Comparison of ENCODE assay signal across 20 cellular contexts in genomic region chr1:162376754-162377153, GRCh38. TPM values are rescaled to one million over a fixed set of nuclear protein-coding genes. Genes with fewer than 3 reads are reported as not detected.
DNase-seq lines count a peak whose midpoint lies in the region; ATAC-seq and TF ChIP-seq lines count a peak whose summit lies in the region.
"Had no signal": no experiment of that assay in that cellular context is flagged by ENCODE, and none has a peak within 500 bp of the region (broad histone marks: within the 10 kb centered on the region; RNA-seq: fewer than 3 reads in every experiment).

TSS of gene SPATA46 (minus strand) at chr1:162376854. CDS start at chr1:162376790, 64 bp downstream.

- H3K4me1 ChIP-seq in breast epithelium, result no peaks in the 10 kb centered on the region
- peaks cover 8% of the 10 kb centered on the region for H3K4me1 ChIP-seq in colonic mucosa
- no peaks in the 10 kb centered on the region for H3K4me1 ChIP-seq in testis
- H3K4me1 ChIP-seq in body of pancreas, result no peaks in the 10 kb centered on the region

- BruUV-seq in MCF 10A (replicated peaks; lab: Mats Ljungman, UMichigan), result no TSS peak

- intact Hi-C loops in MCF 10A (cut with micrococcal nuclease), result no loop called here
- intact Hi-C loops in breast epithelium (cut with DNase I; ENCODE audit: low total_unique reads), result no loop called here
- intact Hi-C loops in colonic mucosa (cut with DNase I), result no loop called here
- intact Hi-C loops in testis (cut with DNase I; ENCODE audit: low total_unique reads), result no loop called here
- intact Hi-C loops in body of pancreas (cut with DNase I), result no loop called here

- peak within 1 kb of the TSS; percentile 18 for H3K27ac Mint-ChIP-seq in MCF 10A (ENCODE audit: low read depth, unreplicated experiment)
- H3K27ac Mint-ChIP-seq: CD4-positive, alpha-beta T cell; GM23338 had no signal

- H3K9me3 Mint-ChIP-seq in MCF 10A (ENCODE audit: unreplicated experiment), result no peaks in the 10 kb centered on the region
- H3K9me3 Mint-ChIP-seq: CD4-positive, alpha-beta T cell; GM23338 had no signal

- H3K27me3 Mint-ChIP-seq in MCF 10A (ENCODE audit: insufficient read depth, unreplicated experiment), result no peaks in the 10 kb centered on the region
- H3K27me3 Mint-ChIP-seq: CD4-positive, alpha-beta T cell had no signal

- no peak within 1 kb of the TSS for H3K4me3 ChIP-seq in breast epithelium
- no peak within 1 kb of the TSS for H3K4me3 ChIP-seq in colonic mucosa
- no peak within 1 kb of the TSS for H3K4me3 ChIP-seq in testis
- H3K4me3 ChIP-seq in body of pancreas, result no peak within 1 kb of the TSS
- H3K4me3 ChIP-seq: A549, GM23338 had no signal

- TF ChIP-seq POLR2A in breast epithelium (IDR thresholded peaks at IDR 0.05) (no peak), testis (IDR thresholded peaks at IDR 0.05) (no peak), body of pancreas (IDR thresholded peaks at IDR 0.05) (no peak)

- POLR2A ChIA-PET in MCF 10A (lab: Yijun Ruan, JAX), result interaction anchor here (1.0 to 2.1 kb wide), 2 partner anchors 9 to 11 kb away, joined by 3 to 4 read pairs; no protein-coding TSS in a partner anchor

- H3K36me3 ChIP-seq in breast epithelium (no peaks in the 10 kb centered on the region), colonic mucosa (no peaks in the 10 kb centered on the region), testis (ENCODE audit: low read depth, missing control alignments) (no peaks in the 10 kb centered on the region), body of pancreas (replicated peaks in 1 of 2; ENCODE audit: insufficient read depth in 1 of 2, low read depth in 2 of 2) (no peaks in the 10 kb centered on the region)

- in situ Hi-C loops in GM13976 (cut with MboI; ENCODE audit: low sequenced_read_pairs, unreplicated experiment), result no loop called here

- no peak for ATAC-seq in body of pancreas
- ATAC-seq: A549, GM23338 had no signal

- H3K27ac ChIP-seq in breast epithelium (no peak within 1 kb of the TSS), colonic mucosa (no peak within 1 kb of the TSS), testis (no peak within 1 kb of the TSS), body of pancreas (no peak within 1 kb of the TSS)
- H3K27ac ChIP-seq: 22Rv1, A549, C4-2B, HL-60 had no signal

- H3K9me3 ChIP-seq in breast epithelium, result no peaks in the 10 kb centered on the region
- H3K9me3 ChIP-seq in colonic mucosa, result no peaks in the 10 kb centered on the region
- H3K9me3 ChIP-seq in testis, result no peaks in the 10 kb centered on the region
- H3K9me3 ChIP-seq in body of pancreas, result no peaks in the 10 kb centered on the region
- H3K9me3 ChIP-seq: A549 had no signal

- peaks cover 39% of the 10 kb centered on the region for H3K4me1 Mint-ChIP-seq in MCF 10A (ENCODE audit: insufficient read depth, unreplicated experiment)
- H3K4me1 Mint-ChIP-seq: GM23338 had no signal

- no peak for TF ChIP-seq CTCF in MCF 10A (IDR thresholded peaks at IDR 0.05; ENCODE audit: unreplicated experiment)
- TF ChIP-seq CTCF in breast epithelium (IDR thresholded peaks at IDR 0.05), result no peak
- TF ChIP-seq CTCF in colonic mucosa (IDR thresholded peaks at IDR 0.05), result no peak
- no peak for TF ChIP-seq CTCF in testis (IDR thresholded peaks at IDR 0.05)
- TF ChIP-seq CTCF in GM13976 (IDR thresholded peaks at IDR 0.05; ENCODE audit: borderline replicate concordance, control extremely low read depth, extremely low read depth, insufficient read depth, missing control alignments), result no peak
- TF ChIP-seq CTCF in body of pancreas (IDR thresholded peaks at IDR 0.05), result no peak

- H3K9ac ChIP-seq in colonic mucosa (ENCODE audit: low read depth in 2 of 2, low read length in 2 of 2), result no peak within 1 kb of the TSS

- H3K36me3 Mint-ChIP-seq in MCF 10A (ENCODE audit: insufficient read depth, unreplicated experiment), result peaks cover 6% of the 10 kb centered on the region

- CTCF ChIA-PET in MCF 10A (lab: Yijun Ruan, JAX), result interaction anchor here (0.6 to 4.3 kb wide), 6 partner anchors 14 to 321 kb away, joined by 3 to 27 read pairs (median 4); no protein-coding TSS in a partner anchor

- no peak within 1 kb of the TSS for H3K4me3 Mint-ChIP-seq in MCF 10A (ENCODE audit: unreplicated experiment)
- H3K4me3 Mint-ChIP-seq: CD4-positive, alpha-beta T cell; GM23338 had no signal

- H3K27me3 ChIP-seq in breast epithelium (no peaks in the 10 kb centered on the region), colonic mucosa (no peaks in the 10 kb centered on the region), testis (no peaks in the 10 kb centered on the region), body of pancreas (no peaks in the 10 kb centered on the region)

- no peak for DNase-seq in MCF 10A (ENCODE audit: unreplicated experiment)
- no peak for DNase-seq in breast epithelium (ENCODE audit: low spot score in 2 of 2)
- DNase-seq in colonic mucosa, result peak; percentile 14
- peak; percentile 26 for DNase-seq in mesenteric fat pad (ENCODE audit: low spot score)
- DNase-seq in testis, result no peak
- no peak for DNase-seq in NCI-H446 treated with DMSO at 0.1 percent for 48 hours (lab: John Stamatoyannopoulos, UW)
- no peak for DNase-seq in GM13976 (ENCODE audit: low spot score)
- DNase-seq in body of pancreas, result no peak
- DNase-seq: AML-193; CD4-positive, alpha-beta T cell; DMS79 treated with DMSO at 0.1 percent for 48 hours; GF-D8; HCEC 1CT had no signal

- 86 to 100% methylated on average over 2 of the region's 2 CpGs for WGBS in testis, 2 donors
- 81 to 93% methylated on average over 2 of the region's 2 CpGs for WGBS in body of pancreas, 2 donors

RNA-seq across cellular contexts. Expression of gene SPATA46, which starts in this region (rescaled TPM):
- total RNA-seq in MCF 10A (2022), result not detected in 2 replicates
- not detected for total RNA-seq in breast epithelium
- not detected for total RNA-seq in colonic mucosa
- not detected for total RNA-seq in mesenteric fat pad
- total RNA-seq in testis, result 10 to 100 TPM; 12.7 to 20.0 TPM
- polyA plus RNA-seq in testis (ENCODE audit: insufficient read depth, low read depth, low replicate concordance), result 72.9 TPM
- not detected for total RNA-seq in body of pancreas
- total RNA-seq: CD4-positive, alpha-beta T cell; GM23338; HT1080 had no signal
- polyA plus RNA-seq: A549, BJ, GM23338 had no signal

Comparison
In these comparisons a context has a peak if more than half of its experiments do, and no peak if none do; other contexts are left out.
1. RNA of gene SPATA46 (total RNA-seq): 12.7 to 20.0 TPM in testis; not detected in MCF 10A, not detected in breast epithelium, not detected in colonic mucosa, not detected in mesenteric fat pad (single experiment) and not detected in body of pancreas; every median in the first group is over 10 times any median in the second.
2. Peak in DNase-seq in colonic mucosa; RNA of the gene not detected or under 1 TPM.
3. Peak in DNase-seq in mesenteric fat pad; RNA of the gene not detected or under 1 TPM.